Comparison of ENCODE assay signal across 18 cellular contexts in genomic region chr7:120538335-120538734, GRCh38.
"Had no signal": no experiment of that assay in that cellular context is flagged by ENCODE, and none has a peak within 500 bp of the region (broad histone marks: within the 10 kb centered on the region; RNA-seq: fewer than 3 reads in every experiment).

No MANE protein-coding gene starts in this region.

- ATAC-seq: foreskin keratinocyte, gastrocnemius medialis, left cardiac atrium, left lung, left ventricle myocardium superior, lower lobe of right lung had no signal

- H3K36me3 ChIP-seq: esophagus muscularis mucosa, gastrocnemius medialis, heart right ventricle, left lung, lower lobe of right lung had no signal

- DNase-seq: dermis blood vessel endothelial cell; dorsolateral prefrontal cortex; effector CD4-positive, alpha-beta T cell; effector memory CD4-positive, alpha-beta T cell; foreskin keratinocyte; gastrocnemius medialis; glutamatergic neuron; head of caudate nucleus; heart right ventricle; hippocampal formation; left cardiac atrium; left lung; left ventricle myocardium superior; lower lobe of right lung; mesendoderm; midbrain had no signal

- H3K4me3 ChIP-seq: coronary artery, dorsolateral prefrontal cortex, esophagus muscularis mucosa, gastrocnemius medialis, heart right ventricle, left lung, lower lobe of right lung had no signal

- H3K4me1 ChIP-seq: esophagus muscularis mucosa, foreskin keratinocyte, gastrocnemius medialis, heart right ventricle, left lung, lower lobe of right lung had no signal

- H3K9me3 ChIP-seq: esophagus muscularis mucosa, gastrocnemius medialis, left lung, lower lobe of right lung had no signal

- H3K27ac ChIP-seq: coronary artery, dorsolateral prefrontal cortex, esophagus muscularis mucosa, foreskin keratinocyte, gastrocnemius medialis, heart right ventricle, left lung, lower lobe of right lung had no signal

- H3K27me3 ChIP-seq: dorsolateral prefrontal cortex, esophagus muscularis mucosa, foreskin keratinocyte, gastrocnemius medialis, heart right ventricle, left lung had no signal
